In genomic region chr10:129545257-129545656, GRCh38 we compare ENCODE assay signal across 25 cellular contexts.
DNase-seq lines count a peak whose midpoint lies in the region; ATAC-seq and TF ChIP-seq lines count a peak whose summit lies in the region.
"Had no signal": no experiment of that assay in that cellular context is flagged by ENCODE, and none has a peak within 500 bp of the region (broad histone marks: within the 10 kb centered on the region; RNA-seq: fewer than 3 reads in every experiment).

No MANE protein-coding gene starts in this region.

- H3K9me3 ChIP-seq in Caco-2 (no peaks in the 10 kb centered on the region), mesenchymal stem cell (ENCODE audit: control insufficient read depth, low read length) (no peaks in the 10 kb centered on the region), transverse colon (no peaks in the 10 kb centered on the region)
- H3K9me3 ChIP-seq: esophagus muscularis mucosa, left lung had no signal

- H3K4me2 ChIP-seq in mesenchymal stem cell (ENCODE audit: low read length, poor library complexity, severe bottlenecking) = no peak overlapping the region

- H3K27ac ChIP-seq in mesenchymal stem cell (ENCODE audit: low read length, poor library complexity, severe bottlenecking) = no peak overlapping the region
- no peak overlapping the region for H3K27ac ChIP-seq in transverse colon
- H3K27ac ChIP-seq: left lung had no signal

- no peak overlapping the region for H3K9ac ChIP-seq in mesenchymal stem cell (ENCODE audit: low read length)

- H3K4me1 ChIP-seq in Caco-2 = peaks cover 37% of the 10 kb centered on the region
- H3K4me1 ChIP-seq in mesenchymal stem cell (ENCODE audit: control insufficient read depth, insufficient read depth, low read depth, low read length) = peaks cover 17% of the 10 kb centered on the region
- H3K4me1 ChIP-seq in transverse colon = no peaks in the 10 kb centered on the region
- H3K4me1 ChIP-seq: left lung had no signal

- no peak overlapping the region for H2BK12ac ChIP-seq in mesenchymal stem cell (ENCODE audit: low read length in 2 of 2)

- no peak overlapping the region for H3K4ac ChIP-seq in mesenchymal stem cell (ENCODE audit: low read depth in 1 of 2, low read length in 2 of 2)

- no peak overlapping the region for H4K91ac ChIP-seq in mesenchymal stem cell (ENCODE audit: low read length)

- no peak for ATAC-seq in HG03159 (IDR thresholded peaks at IDR 0.05; ENCODE audit: unreplicated experiment)
- ATAC-seq: left lung, WTC11 had no signal

- no peak for TF ChIP-seq POLR2A in transverse colon (IDR thresholded peaks at IDR 0.05)

- peak in 1 of 2 experiments; percentile 16 for DNase-seq in Caco-2
- DNase-seq in HuH-7 (ENCODE audit: low spot score) = peak; percentile 28
- peak; percentile 57 to 67 for DNase-seq in cardiac fibroblast (ENCODE audit: low read depth in 2 of 2)
- peak; percentile 37 for DNase-seq in mesenchymal stem cell
- no peak for DNase-seq in transverse colon
- DNase-seq in AG20443 (ENCODE audit: low spot score) = no peak
- no peak for DNase-seq in GF-D8 (lab: John Stamatoyannopoulos, UW)
- DNase-seq: activated CD4-positive, alpha-beta T cell treated with anti-CD3 and anti-CD28 coated beads, Interleukin-2, amount 50 U/mL, for 48 hours; CD8-positive, alpha-beta memory T cell; cerebellar nuclear complex; DMS79 treated with DMSO at 0.1 percent for 48 hours; KBM-7; left lung; NCI-H1092; NCI-H2081; NCI-H510A treated with DMSO at 0.1 percent for 48 hours; nephron progenitor cell; NK-92 treated with Interleukin-12 subunit alpha and Interleukin-12 subunit beta, amount 100 ng/mL, for 24 hours; stimulated activated CD4-positive, alpha-beta T cell treated with anti-CD3 and anti-CD28 coated beads, Interleukin-2, amount 100 ng/mL, for 24 hours; stimulated activated naive CD4-positive, alpha-beta T cell treated with Interleukin-2 at 50 U/mL for 16 hours; T-helper 9 cell had no signal

- no peak for TF ChIP-seq CTCF in Caco-2 (IDR thresholded peaks at IDR 0.05; ENCODE audit: insufficient read depth in 1 of 2, low read depth in 1 of 2, low read length in 1 of 2, severe bottlenecking in 1 of 2, unreplicated experiment in 1 of 2)
- TF ChIP-seq CTCF in cardiac fibroblast (IDR thresholded peaks at IDR 0.05; ENCODE audit: low read depth, low read length) = no peak
- no peak for TF ChIP-seq CTCF in transverse colon (IDR thresholded peaks at IDR 0.05)

- H3K4me1 Mint-ChIP-seq in Caco-2 (ENCODE audit: low read depth, unreplicated experiment) = peaks cover 33% of the 10 kb centered on the region

- H3K27me3 ChIP-seq in Caco-2 (replicated peaks; ENCODE audit: control insufficient read depth, insufficient read depth, low read length) (no peaks in the 10 kb centered on the region), mesenchymal stem cell (ENCODE audit: control insufficient read depth in 1 of 2, insufficient read depth in 1 of 2, low read length in 2 of 2) (no peaks in the 10 kb centered on the region), transverse colon (no peaks in the 10 kb centered on the region)
- H3K27me3 ChIP-seq: esophagus muscularis mucosa, left lung had no signal

- no peak overlapping the region for H2AK5ac ChIP-seq in mesenchymal stem cell (ENCODE audit: low read length, severe bottlenecking)

- CTCF ChIA-PET in Caco-2 (lab: Charles Lee) = no interaction called here

- H3K18ac ChIP-seq in mesenchymal stem cell (ENCODE audit: low read depth in 1 of 2, low read length in 2 of 2) = no peak overlapping the region

- BruUV-seq in Caco-2 (replicated peaks; lab: Mats Ljungman, UMichigan) = no TSS peak

- in situ Hi-C loops in transverse colon (cut with MboI; ENCODE audit: low pct_ligation_motif_present in 1 of 4, low pct_unique_long_range_greater_than_20kb in 1 of 4, low sequenced_read_pairs in 3 of 4) = no loop called here

- no peaks in the 10 kb centered on the region for H3K9me3 Mint-ChIP-seq in Caco-2 (ENCODE audit: unreplicated experiment)
- H3K9me3 Mint-ChIP-seq: nephron progenitor cell, WTC11 had no signal

- intact Hi-C loops in Caco-2 (cut with micrococcal nuclease; ENCODE audit: unreplicated experiment) = loop anchor here (5.0 kb wide), 1 partner anchor 78 kb away; the partner anchor contains the start of gene MGMT
- intact Hi-C loops in transverse colon (cut with DNase I; ENCODE audit: low total_unique reads) = no loop called here

- H4K8ac ChIP-seq in mesenchymal stem cell (ENCODE audit: low read length) = no peak overlapping the region

- no peak overlapping the region for H2AFZ ChIP-seq in mesenchymal stem cell (ENCODE audit: low read depth, low read length)

- H3K4me3 ChIP-seq in Caco-2 (ENCODE audit: low read depth, low read length) = no peak overlapping the region
- no peak overlapping the region for H3K4me3 ChIP-seq in cardiac fibroblast (replicated peaks in 1 of 2; ENCODE audit: low read depth in 2 of 2, low read length in 2 of 2)
- no peak overlapping the region for H3K4me3 ChIP-seq in mesenchymal stem cell (ENCODE audit: insufficient read depth in 1 of 2, low read depth in 1 of 2, low read length in 2 of 2)
- no peak overlapping the region for H3K4me3 ChIP-seq in transverse colon
- H3K4me3 ChIP-seq: esophagus muscularis mucosa, left lung had no signal

- H3K36me3 Mint-ChIP-seq in Caco-2 (ENCODE audit: insufficient read depth, unreplicated experiment) = peaks cover 8% of the 10 kb centered on the region
- H3K36me3 Mint-ChIP-seq: WTC11 had no signal

- WGBS in mesenchymal stem cell = 84% methylated on average over 7 of the region's 8 CpGs
- whole genome bisulfite sequencing in transverse colon (ENCODE audit: low coverage in 1 of 2), 2 donors = 80 to 95% methylated on average over 1 to 8 of the region's 8 CpGs

- no peak overlapping the region for H3K4me3 Mint-ChIP-seq in Caco-2 (ENCODE audit: unreplicated experiment)
- H3K4me3 Mint-ChIP-seq: CD8-positive, alpha-beta memory T cell; nephron progenitor cell; WTC11 had no signal

- H3K23ac ChIP-seq in mesenchymal stem cell (ENCODE audit: low read length in 2 of 2) = no peak overlapping the region

- no peaks in the 10 kb centered on the region for H3K27me3 Mint-ChIP-seq in Caco-2 (ENCODE audit: insufficient read depth, unreplicated experiment)
- H3K27me3 Mint-ChIP-seq: CD8-positive, alpha-beta memory T cell had no signal

- no peaks in the 10 kb centered on the region; the same call in 1 of the 2 replicates for H3K36me3 ChIP-seq in Caco-2 (ENCODE audit: control insufficient read depth, insufficient read depth, low read length)
- H3K36me3 ChIP-seq in mesenchymal stem cell (ENCODE audit: control insufficient read depth in 1 of 2, insufficient read depth in 2 of 2, low read depth in 1 of 2, low read length in 2 of 2) = peaks cover 0 to 13% of the 10 kb centered on the region in 2 experiments
- H3K36me3 ChIP-seq in transverse colon = no peaks in the 10 kb centered on the region
- H3K36me3 ChIP-seq: esophagus muscularis mucosa, left lung had no signal

- no peak overlapping the region for H2BK15ac ChIP-seq in mesenchymal stem cell (ENCODE audit: low read depth, poor library complexity, severe bottlenecking)

- H3K27ac Mint-ChIP-seq in Caco-2 (ENCODE audit: unreplicated experiment) = peak overlapping the region; percentile 68
- H3K27ac Mint-ChIP-seq: CD8-positive, alpha-beta memory T cell; nephron progenitor cell; progenitor cell of endocrine pancreas; WTC11 had no signal

- no peak overlapping the region for H2BK120ac ChIP-seq in mesenchymal stem cell (ENCODE audit: low read depth, low read length)

- no peak overlapping the region for H2BK5ac ChIP-seq in mesenchymal stem cell (ENCODE audit: low read depth, low read length, poor library complexity, severe bottlenecking)

- H3K14ac ChIP-seq in mesenchymal stem cell (ENCODE audit: low read length in 2 of 2) = no peak overlapping the region

- POLR2A ChIA-PET in Caco-2 (lab: Charles Lee) = no interaction called here

- no peak for TF ChIP-seq EP300 in transverse colon (IDR thresholded peaks at IDR 0.05; ENCODE audit: low read depth)

- H3K79me1 ChIP-seq in mesenchymal stem cell (replicated peaks; ENCODE audit: low read length, poor library complexity, severe bottlenecking) = peaks cover 26% of the 10 kb centered on the region

Comparison
In these comparisons a context has a peak if more than half of its experiments do, and no peak if none do; other contexts are left out.
1. DNase-seq: peak in HuH-7 (single experiment), cardiac fibroblast (2 of 2) and mesenchymal stem cell (single experiment); none in transverse colon (single experiment), AG20443 (single experiment) and GF-D8 (single experiment).